Comparison of ENCODE assay signal across 2 cellular contexts in genomic region chr3:97106652-97106989, GRCh38.
TF ChIP-seq lines count a peak whose summit lies in the region.

No MANE protein-coding gene starts in this region.

TF ChIP-seq in GM23338, 12 proteins besides CTCF, POLR2A, EP300 and RAD21 (continued from another document):
- TF ChIP-seq ZNF462 (CRISPR knock-in tag; IDR thresholded peaks at IDR 0.05) = no peak
- TF ChIP-seq NANOG (IDR thresholded peaks at IDR 0.05; ENCODE audit: borderline replicate concordance) = no peak
- no peak for TF ChIP-seq ETS1 (IDR thresholded peaks at IDR 0.05)
- TF ChIP-seq CREB1 (CRISPR knock-in tag; IDR thresholded peaks at IDR 0.05; ENCODE audit: low read depth) = no peak
- no peak for TF ChIP-seq EZH2phosphoT487 (IDR thresholded peaks at IDR 0.05; ENCODE audit: unreplicated experiment)
- TF ChIP-seq ZNF331 (CRISPR knock-in tag; IDR thresholded peaks at IDR 0.05; ENCODE audit: low read depth) = no peak
- TF ChIP-seq, protein P1, sequence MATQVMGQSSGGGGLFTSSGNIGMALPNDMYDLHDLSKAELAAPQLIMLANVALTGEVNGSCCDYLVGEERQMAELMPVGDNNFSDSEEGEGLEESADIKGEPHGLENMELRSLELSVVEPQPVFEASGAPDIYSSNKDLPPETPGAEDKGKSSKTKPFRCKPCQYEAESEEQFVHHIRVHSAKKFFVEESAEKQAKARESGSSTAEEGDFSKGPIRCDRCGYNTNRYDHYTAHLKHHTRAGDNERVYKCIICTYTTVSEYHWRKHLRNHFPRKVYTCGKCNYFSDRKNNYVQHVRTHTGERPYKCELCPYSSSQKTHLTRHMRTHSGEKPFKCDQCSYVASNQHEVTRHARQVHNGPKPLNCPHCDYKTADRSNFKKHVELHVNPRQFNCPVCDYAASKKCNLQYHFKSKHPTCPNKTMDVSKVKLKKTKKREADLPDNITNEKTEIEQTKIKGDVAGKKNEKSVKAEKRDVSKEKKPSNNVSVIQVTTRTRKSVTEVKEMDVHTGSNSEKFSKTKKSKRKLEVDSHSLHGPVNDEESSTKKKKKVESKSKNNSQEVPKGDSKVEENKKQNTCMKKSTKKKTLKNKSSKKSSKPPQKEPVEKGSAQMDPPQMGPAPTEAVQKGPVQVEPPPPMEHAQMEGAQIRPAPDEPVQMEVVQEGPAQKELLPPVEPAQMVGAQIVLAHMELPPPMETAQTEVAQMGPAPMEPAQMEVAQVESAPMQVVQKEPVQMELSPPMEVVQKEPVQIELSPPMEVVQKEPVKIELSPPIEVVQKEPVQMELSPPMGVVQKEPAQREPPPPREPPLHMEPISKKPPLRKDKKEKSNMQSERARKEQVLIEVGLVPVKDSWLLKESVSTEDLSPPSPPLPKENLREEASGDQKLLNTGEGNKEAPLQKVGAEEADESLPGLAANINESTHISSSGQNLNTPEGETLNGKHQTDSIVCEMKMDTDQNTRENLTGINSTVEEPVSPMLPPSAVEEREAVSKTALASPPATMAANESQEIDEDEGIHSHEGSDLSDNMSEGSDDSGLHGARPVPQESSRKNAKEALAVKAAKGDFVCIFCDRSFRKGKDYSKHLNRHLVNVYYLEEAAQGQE (IDR thresholded peaks at IDR 0.05; ENCODE audit: unreplicated experiment) = no peak
- TF ChIP-seq JUNB (IDR thresholded peaks at IDR 0.05; ENCODE audit: unreplicated experiment) = no peak

TF ChIP-seq in WTC11, 78 proteins besides CTCF, POLR2A, EP300 and RAD21 (continued from another document):
- no peak for TF ChIP-seq E2F1 (CRISPR knock-in tag; IDR thresholded peaks at IDR 0.05)
- no peak for TF ChIP-seq SMAD4 (CRISPR knock-in tag; IDR thresholded peaks at IDR 0.05)
- TF ChIP-seq ZNF425 (CRISPR knock-in tag; conservative IDR thresholded peaks at IDR 0.05) = no peak
- no peak for TF ChIP-seq ATF2 (CRISPR knock-in tag; IDR thresholded peaks at IDR 0.05; ENCODE audit: borderline replicate concordance, low read depth)
